In genomic region chr7:3899559-3899991, GRCh38 we compare ENCODE assay signal across 12 cellular contexts.
"Had no signal": no experiment of that assay in that cellular context is flagged by ENCODE, and none has a peak within 500 bp of the region (broad histone marks: within the 10 kb centered on the region; RNA-seq: fewer than 3 reads in every experiment).

No MANE protein-coding gene starts in this region.

- H3K9me3 Mint-ChIP-seq: activated CD4-positive, alpha-beta memory T cell treated with anti-CD3 and anti-CD28 coated beads for 36 hours; activated naive CD4-positive, alpha-beta T cell treated with anti-CD3 and anti-CD28 coated beads, Interleukin-2, amount 50 U/mL, for 24 hours; activated T-cell treated with anti-CD3 and anti-CD28 coated beads, Interleukin-2, amount 50 U/mL, for 24 hours; stimulated activated naive CD8-positive, alpha-beta T cell treated with anti-CD3 and anti-CD28 coated beads, Interleukin-15, Interleukin-2, amounts not matched to agents 100 ng/mL and 50 ng/mL, for 24 hours; T-helper 1 cell treated with Interleukin-12 subunit alpha and Interleukin-12 subunit beta and Interleukin-4 antibody, amounts not matched to agents 30 μg/mL and 1 μg/mL, for 36 hours had no signal

- H3K36me3 Mint-ChIP-seq: activated CD4-positive, alpha-beta memory T cell treated with anti-CD3 and anti-CD28 coated beads for 36 hours; activated naive CD4-positive, alpha-beta T cell treated with anti-CD3 and anti-CD28 coated beads, Interleukin-2, amount 50 U/mL, for 24 hours had no signal

- H3K27ac ChIP-seq: adrenal gland, WERI-Rb-1 had no signal

- H3K27ac Mint-ChIP-seq: activated CD4-positive, alpha-beta memory T cell treated with anti-CD3 and anti-CD28 coated beads for 36 hours; activated CD4-positive, alpha-beta T cell treated with anti-CD3 and anti-CD28 coated beads for 36 hours; activated naive CD4-positive, alpha-beta T cell treated with anti-CD3 and anti-CD28 coated beads, Interleukin-2, amount 50 U/mL, for 24 hours; activated T-cell treated with anti-CD3 and anti-CD28 coated beads, Interleukin-2, amount 50 U/mL, for 24 hours; stimulated activated naive CD8-positive, alpha-beta T cell treated with anti-CD3 and anti-CD28 coated beads, Interleukin-15, Interleukin-2, amounts not matched to agents 100 ng/mL and 50 ng/mL, for 24 hours; T-helper 1 cell treated with Interleukin-12 subunit alpha and Interleukin-12 subunit beta and Interleukin-4 antibody, amounts not matched to agents 30 μg/mL and 1 μg/mL, for 36 hours had no signal

- H3K4me3 ChIP-seq: adrenal gland had no signal

- H3K27me3 Mint-ChIP-seq: activated CD4-positive, alpha-beta memory T cell treated with anti-CD3 and anti-CD28 coated beads for 36 hours; activated CD4-positive, alpha-beta T cell treated with anti-CD3 and anti-CD28 coated beads for 36 hours; activated naive CD4-positive, alpha-beta T cell treated with anti-CD3 and anti-CD28 coated beads, Interleukin-2, amount 50 U/mL, for 24 hours had no signal

- H3K36me3 ChIP-seq: adrenal gland, WERI-Rb-1 had no signal

- ATAC-seq: activated CD4-positive, alpha-beta T cell treated with anti-CD3 and anti-CD28 coated beads for 36 hours; esophagus mucosa had no signal

- FAIRE-seq: small intestine had no signal

- H3K4me1 Mint-ChIP-seq: activated CD4-positive, alpha-beta T cell treated with anti-CD3 and anti-CD28 coated beads for 36 hours had no signal

- H3K4me1 ChIP-seq: adrenal gland had no signal

- H3K27me3 ChIP-seq: adrenal gland had no signal

- H3K9me3 ChIP-seq: adrenal gland had no signal

- DNase-seq: activated CD4-positive, alpha-beta memory T cell treated with anti-CD3 and anti-CD28 coated beads for 36 hours; activated CD4-positive, alpha-beta T cell treated with anti-CD3 and anti-CD28 coated beads for 36 hours; activated T-cell treated with anti-CD3 and anti-CD28 coated beads, Interleukin-2, amount 50 U/mL, for 24 hours; adrenal gland; retina; small intestine; stimulated activated CD4-positive, alpha-beta T cell treated with anti-CD3 and anti-CD28 coated beads, Interleukin-4, amount 100 ng/mL, for 24 hours; WERI-Rb-1 had no signal

- H3K4me3 Mint-ChIP-seq: activated CD4-positive, alpha-beta memory T cell treated with anti-CD3 and anti-CD28 coated beads for 36 hours; activated CD4-positive, alpha-beta T cell treated with anti-CD3 and anti-CD28 coated beads for 36 hours; activated naive CD4-positive, alpha-beta T cell treated with anti-CD3 and anti-CD28 coated beads, Interleukin-2, amount 50 U/mL, for 24 hours; activated T-cell treated with anti-CD3 and anti-CD28 coated beads, Interleukin-2, amount 50 U/mL, for 24 hours; stimulated activated naive CD8-positive, alpha-beta T cell treated with anti-CD3 and anti-CD28 coated beads, Interleukin-15, Interleukin-2, amounts not matched to agents 100 ng/mL and 50 ng/mL, for 24 hours; T-helper 1 cell treated with Interleukin-12 subunit alpha and Interleukin-12 subunit beta and Interleukin-4 antibody, amounts not matched to agents 30 μg/mL and 1 μg/mL, for 36 hours had no signal
